8 cellular contexts compared by ENCODE assay signal in the genomic region with DNA sequence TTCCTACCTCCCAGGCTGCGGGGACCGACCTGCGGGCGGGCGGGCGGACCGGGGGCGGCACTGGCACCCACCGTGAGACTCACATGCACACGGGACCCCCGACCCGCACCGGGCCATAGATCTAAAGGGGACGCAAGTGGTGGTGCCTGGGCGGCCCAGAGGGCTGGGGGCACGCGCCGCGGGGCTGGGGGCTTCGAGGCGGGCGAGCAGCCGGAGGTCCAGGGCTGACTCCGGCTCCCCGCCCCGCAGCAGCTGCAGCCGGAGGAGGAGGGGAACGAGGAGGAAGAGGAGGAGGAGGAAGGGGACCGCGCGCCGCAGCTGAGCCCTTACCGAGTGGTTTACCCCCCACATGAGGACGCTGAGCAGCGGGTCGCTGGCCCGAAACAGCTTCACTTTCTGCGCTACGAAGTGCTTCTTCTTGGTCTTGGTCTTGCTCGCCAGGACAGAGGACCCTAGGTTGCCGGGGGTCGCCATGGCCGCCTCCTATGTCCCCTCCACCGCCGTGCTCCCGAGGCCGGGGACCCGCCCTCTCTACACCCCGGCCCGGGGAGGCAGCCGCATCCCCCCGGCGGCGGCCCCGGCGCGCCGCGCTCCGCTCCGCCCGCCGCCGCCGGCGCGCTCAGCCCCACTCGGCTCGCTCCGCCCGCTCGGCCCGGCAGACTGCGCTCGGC. TPM values are rescaled to one million over a fixed set of nuclear protein-coding genes. Genes with fewer than 3 reads are reported as not detected.
DNase-seq lines count a peak whose midpoint lies in the region; ATAC-seq and TF ChIP-seq lines count a peak whose summit lies in the region.

No MANE protein-coding gene starts in this region.

- peaks cover 41% of the 10 kb centered on the region for H3K4me1 ChIP-seq in DOHH2 (ENCODE audit: control insufficient read depth, low read length)
- H3K4me1 ChIP-seq in GM23338 (ENCODE audit: insufficient read depth), result peaks cover 19% of the 10 kb centered on the region
- H3K4me1 ChIP-seq in Loucy (ENCODE audit: insufficient read depth, low read length, poor library complexity, severe bottlenecking), result peaks cover 41% of the 10 kb centered on the region
- H3K4me1 ChIP-seq in esophagus squamous epithelium, result peaks cover 5 to 48% (median 13%) of the 10 kb centered on the region in 3 donors
- peaks cover 9% of the 10 kb centered on the region for H3K4me1 ChIP-seq in neural progenitor cell

- H3K9me3 Mint-ChIP-seq in GM23338, result no peaks in the 10 kb centered on the region
- H3K9me3 Mint-ChIP-seq in neural progenitor cell, result no peaks in the 10 kb centered on the region

- H4K20me1 ChIP-seq in DOHH2 (ENCODE audit: control insufficient read depth, insufficient read depth, low read depth, low read length), result peaks cover 18% of the 10 kb centered on the region
- peaks cover 4% of the 10 kb centered on the region; the same call in 1 of the 2 replicates for H4K20me1 ChIP-seq in GM23338 (replicated peaks; ENCODE audit: insufficient read depth)
- H4K20me1 ChIP-seq in Loucy (ENCODE audit: insufficient read depth, low read length, poor library complexity, severe bottlenecking), result peaks cover 50% of the 10 kb centered on the region
- peaks cover 40% of the 10 kb centered on the region for H4K20me1 ChIP-seq in neural progenitor cell (ENCODE audit: low read depth)

- H3K79me2 ChIP-seq in DOHH2 (ENCODE audit: control insufficient read depth, low read length), result peaks cover 51% of the 10 kb centered on the region
- peaks cover 50% of the 10 kb centered on the region for H3K79me2 ChIP-seq in GM23338 (replicated peaks; ENCODE audit: insufficient read depth)
- H3K79me2 ChIP-seq in Loucy (ENCODE audit: insufficient read depth, low read length), result peaks cover 51% of the 10 kb centered on the region
- H3K79me2 ChIP-seq in neural progenitor cell (ENCODE audit: low read depth), result peaks cover 49% of the 10 kb centered on the region

- TF ChIP-seq CTCF in DOHH2 (IDR thresholded peaks at IDR 0.05; ENCODE audit: low read depth, low read length, poor library complexity, severe bottlenecking), result no peak
- no peak for TF ChIP-seq CTCF in GM23338 (conservative IDR thresholded peaks at IDR 0.05; ENCODE audit: low read depth in 2 of 2)
- TF ChIP-seq CTCF in Loucy (conservative IDR thresholded peaks at IDR 0.05; ENCODE audit: low read length), result no peak
- TF ChIP-seq CTCF in esophagus squamous epithelium (IDR thresholded peaks at IDR 0.05), result no peak
- no peak for TF ChIP-seq CTCF in neural progenitor cell (IDR thresholded peaks at IDR 0.05)

- H3K27ac ChIP-seq in DOHH2 (ENCODE audit: low read depth, low read length) (peak overlapping the region; percentile 61), GM23338 (ENCODE audit: low read depth) (no peak overlapping the region), esophagus squamous epithelium (peak overlapping the region; percentile 83 to 97 (median 86)), neural progenitor cell (no peak overlapping the region)

- peaks cover 7% of the 10 kb centered on the region for H3K27me3 ChIP-seq in DOHH2 (ENCODE audit: control insufficient read depth, low read length)
- H3K27me3 ChIP-seq in GM23338 (ENCODE audit: insufficient read depth), result peaks cover 11% of the 10 kb centered on the region
- no peaks in the 10 kb centered on the region for H3K27me3 ChIP-seq in Loucy (ENCODE audit: insufficient read depth, low read length, poor library complexity, severe bottlenecking)
- H3K27me3 ChIP-seq in esophagus squamous epithelium, result no peaks in the 10 kb centered on the region
- peaks cover 34% of the 10 kb centered on the region for H3K27me3 ChIP-seq in neural progenitor cell

- no peaks in the 10 kb centered on the region; the same call in 2 of the 3 replicates for H3K36me3 Mint-ChIP-seq in GM23338 (ENCODE audit: low read depth)
- H3K36me3 Mint-ChIP-seq in neural progenitor cell, result peaks cover 3% of the 10 kb centered on the region

- H3K36me3 ChIP-seq in DOHH2 (ENCODE audit: control insufficient read depth, low read length) (0 out of 2 replicates have a peak, but pooled peaks cover 3% of the 10 kb centered on the region), GM23338 (ENCODE audit: insufficient read depth) (no peaks in the 10 kb centered on the region), Loucy (ENCODE audit: insufficient read depth, low read length) (no peaks in the 10 kb centered on the region), esophagus squamous epithelium (no peaks in the 10 kb centered on the region), neural progenitor cell (no peaks in the 10 kb centered on the region)

- H3K9me3 ChIP-seq in DOHH2 (ENCODE audit: control insufficient read depth, insufficient read depth, low read length) (no peaks in the 10 kb centered on the region), Loucy (ENCODE audit: insufficient read depth, low read depth, low read length) (no peaks in the 10 kb centered on the region), esophagus squamous epithelium (no peaks in the 10 kb centered on the region), neural progenitor cell (ENCODE audit: low read depth) (no peaks in the 10 kb centered on the region)

- H3F3A ChIP-seq in DOHH2 (ENCODE audit: control insufficient read depth, insufficient read depth) (peaks cover 3% of the 10 kb centered on the region; the same call in 1 of the 2 replicates), GM23338 (replicated peaks; ENCODE audit: low read depth) (no peaks in the 10 kb centered on the region), Loucy (ENCODE audit: low read depth) (no peaks in the 10 kb centered on the region), neural progenitor cell (ENCODE audit: low read depth) (peaks cover 8% of the 10 kb centered on the region)

- peak; percentile 48 for DNase-seq in GM23338 (ENCODE audit: low spot score)
- DNase-seq in activated CD4-positive, alpha-beta T cell treated with anti-CD3 and anti-CD28 coated beads, Interleukin-2, amount 50 U/mL, for 4 hours, result peak; percentile 21 to 34
- no peak for DNase-seq in esophagus squamous epithelium (lab: John Stamatoyannopoulos, UW)
- DNase-seq in neural progenitor cell (ENCODE audit: low spot score), result peak; percentile 65
- DNase-seq in NCI-H510A (lab: John Stamatoyannopoulos, UW), result no peak
- no peak for DNase-seq in GDM1 (lab: John Stamatoyannopoulos, UW)

- peak; percentile 33 for ATAC-seq in GM23338

- peak overlapping the region; percentile 91 for H3K4me2 ChIP-seq in DOHH2 (ENCODE audit: low read length)
- peak overlapping the region; percentile 82 for H3K4me2 ChIP-seq in GM23338
- H3K4me2 ChIP-seq in Loucy (ENCODE audit: low read depth, low read length, poor library complexity, severe bottlenecking), result peak overlapping the region; percentile 85
- H3K4me2 ChIP-seq in neural progenitor cell, result peak overlapping the region; percentile 92

- peak overlapping the region; percentile 85 for H3K9ac ChIP-seq in Loucy (ENCODE audit: low read depth, low read length, poor library complexity, severe bottlenecking)
- no peak overlapping the region for H3K9ac ChIP-seq in neural progenitor cell

- no peaks in the 10 kb centered on the region for H3K9me2 ChIP-seq in DOHH2 (replicated peaks; ENCODE audit: control insufficient read depth, low read length)
- H3K9me2 ChIP-seq in GM23338 (ENCODE audit: insufficient read depth), result no peaks in the 10 kb centered on the region
- H3K9me2 ChIP-seq in Loucy (replicated peaks; ENCODE audit: low read depth, low read length), result no peaks in the 10 kb centered on the region

- intact Hi-C loops in esophagus squamous epithelium (cut with DNase I), result no loop called here

- no peak for TF ChIP-seq POLR2A in esophagus squamous epithelium (IDR thresholded peaks at IDR 0.05)

- H3K4me3 Mint-ChIP-seq in GM23338 (peak overlapping the region; percentile 81), neural progenitor cell (peak overlapping the region; percentile 90)

- H3K27ac Mint-ChIP-seq in GM23338 (no peak overlapping the region), neural progenitor cell (no peak overlapping the region)

- no CpG with 5 or more reads among the region's 75 CpGs for WGBS in esophagus squamous epithelium, 2 donors

- H3K4me3 ChIP-seq in DOHH2 (ENCODE audit: low read length), result peak overlapping the region; percentile 93
- peak overlapping the region; percentile 84 for H3K4me3 ChIP-seq in GM23338
- peak overlapping the region; percentile 81 for H3K4me3 ChIP-seq in Loucy (ENCODE audit: low read length, poor library complexity, severe bottlenecking)
- peak overlapping the region; percentile 73 to 99 (median 95) for H3K4me3 ChIP-seq in esophagus squamous epithelium
- H3K4me3 ChIP-seq in neural progenitor cell, result peak overlapping the region; percentile 71

- H2AFZ ChIP-seq in GM23338 (peak overlapping the region; percentile 85; the same call in 1 of the 2 replicates), Loucy (ENCODE audit: low read length) (peak overlapping the region; percentile 84), neural progenitor cell (replicated peaks) (peak overlapping the region; percentile 84)

- peaks cover 15% of the 10 kb centered on the region for H3K27me3 Mint-ChIP-seq in GM23338 (ENCODE audit: insufficient read depth, low read depth, poor library complexity)
- peaks cover 17% of the 10 kb centered on the region for H3K27me3 Mint-ChIP-seq in neural progenitor cell (ENCODE audit: insufficient read depth, low read depth)

- H3K4me1 Mint-ChIP-seq in GM23338 (peaks cover 28% of the 10 kb centered on the region), neural progenitor cell (peaks cover 16% of the 10 kb centered on the region)

TF ChIP-seq in GM23338, 12 proteins besides CTCF, POLR2A, EP300 and RAD21:
- TF ChIP-seq POLR2AphosphoS5 (IDR thresholded peaks at IDR 0.05; ENCODE audit: low read depth) (no peak), STAT1 (IDR thresholded peaks at IDR 0.05; ENCODE audit: unreplicated experiment) (no peak), EZH2phosphoT487 (IDR thresholded peaks at IDR 0.05; ENCODE audit: unreplicated experiment) (no peak)
TF ChIP-seq in GM23338: peak in this region for 0.

RNA-seq across cellular contexts. Expression of gene PIP4K2A, which starts 0.4 kb away (rescaled TPM):
- total RNA-seq in GM23338 (2014; rRNA removed; shearing (Covaris generic)), result 40.1 and 44.4 TPM in 2 replicates
- 39.9 and 40.3 TPM in 2 replicates for polyA plus RNA-seq in GM23338 (2016; fragmentation: Nextera tagmentation; extraction: Ambion mirVana)
- total RNA-seq in esophagus squamous epithelium (10 to 100 TPM in 1 of 4 donors, 1 to 10 TPM in 3; 3.1 to 19.1 (median 7.6) TPM), neural progenitor cell (ENCODE audit: low replicate concordance) (23.7 and 37.6 TPM in 2 replicates)

Comparison
In these comparisons a context has a peak if more than half of its experiments do, and no peak if none do; other contexts are left out.
1. H3K27ac ChIP-seq: peak in DOHH2 (single experiment) and esophagus squamous epithelium (4 of 4); none in GM23338 (single experiment) and neural progenitor cell (single experiment).
2. DNase-seq: peak in GM23338 (single experiment), activated CD4-positive, alpha-beta T cell treated with anti-CD3 and anti-CD28 coated beads, Interleukin-2, amount 50 U/mL, for 4 hours (2 of 2) and neural progenitor cell (single experiment); none in esophagus squamous epithelium (single experiment), NCI-H510A (single experiment) and GDM1 (single experiment).
3. Peak in every context shown above with its lines, with median percentiles within 50 percentile points of each other: H3K4me2 ChIP-seq, H3K4me3 ChIP-seq and H2AFZ ChIP-seq.